31 cellular contexts compared by ENCODE assay signal in the genomic region with DNA sequence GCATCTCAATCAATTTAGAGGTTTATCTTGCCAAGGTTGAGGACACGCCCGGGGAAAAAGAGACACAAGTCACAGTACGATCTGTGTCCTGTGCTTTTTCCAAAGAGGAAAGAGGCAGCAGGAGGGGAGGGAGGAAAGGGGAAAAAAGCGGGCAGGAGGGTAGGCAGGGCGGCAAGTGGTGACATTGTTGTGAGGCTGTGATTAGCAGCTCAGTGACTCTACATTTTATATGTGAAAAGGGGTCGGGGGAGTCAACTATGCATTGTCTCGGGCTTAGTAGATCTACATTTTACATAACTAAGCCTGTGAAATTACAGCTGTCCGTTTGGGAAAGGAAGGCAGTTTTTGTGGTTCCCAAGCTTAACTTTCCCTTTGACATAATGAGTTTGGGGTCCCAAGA. TPM values are rescaled to one million over a fixed set of nuclear protein-coding genes. Genes with fewer than 3 reads are reported as not detected.
DNase-seq lines count a peak whose midpoint lies in the region; ATAC-seq and TF ChIP-seq lines count a peak whose summit lies in the region.
"Had no signal": no experiment of that assay in that cellular context is flagged by ENCODE, and none has a peak within 500 bp of the region (broad histone marks: within the 10 kb centered on the region; RNA-seq: fewer than 3 reads in every experiment).

No MANE protein-coding gene starts in this region.

- peaks cover 28% of the 10 kb centered on the region for H3K36me3 Mint-ChIP-seq in activated CD4-positive, alpha-beta T cell treated with anti-CD3 and anti-CD28 coated beads, Interleukin-2, amount 10 ng/mL, durations not matched to agents 7 days and 5 days (ENCODE audit: low read depth)
- peaks cover 0 to 8% of the 10 kb centered on the region in 2 donors for H3K36me3 Mint-ChIP-seq in CD4-positive, alpha-beta memory T cell
- H3K36me3 Mint-ChIP-seq in activated CD8-positive, alpha-beta T cell treated with anti-CD3 and anti-CD28 coated beads for 36 hours (ENCODE audit: low read depth), result peaks cover 4% of the 10 kb centered on the region
- H3K36me3 Mint-ChIP-seq in naive thymus-derived CD8-positive, alpha-beta T cell, result peaks cover 0 to 6% (median 0%) of the 10 kb centered on the region in 3 donors
- H3K36me3 Mint-ChIP-seq in glutamatergic neuron (ENCODE audit: unreplicated experiment), result no peaks in the 10 kb centered on the region

- no peak for ATAC-seq in activated CD8-positive, alpha-beta T cell treated with anti-CD3 and anti-CD28 coated beads for 36 hours
- ATAC-seq in naive thymus-derived CD8-positive, alpha-beta T cell, result no peak

- H3K4me3 Mint-ChIP-seq in activated CD4-positive, alpha-beta T cell treated with anti-CD3 and anti-CD28 coated beads, Interleukin-2, amount 10 ng/mL, durations not matched to agents 7 days and 5 days, result no peak overlapping the region
- peak overlapping the region in 4 of 8 donors; percentile 19 to 65 (median 34) for H3K4me3 Mint-ChIP-seq in CD4-positive, alpha-beta memory T cell
- H3K4me3 Mint-ChIP-seq in activated CD8-positive, alpha-beta T cell treated with anti-CD3 and anti-CD28 coated beads for 36 hours, result no peak overlapping the region
- peak overlapping the region in 7 of 10 donors; percentile 7 to 59 (median 35) for H3K4me3 Mint-ChIP-seq in naive thymus-derived CD8-positive, alpha-beta T cell
- H3K4me3 Mint-ChIP-seq in glutamatergic neuron (ENCODE audit: unreplicated experiment), result no peak overlapping the region
- H3K4me3 Mint-ChIP-seq: neural crest cell had no signal

- H3K27ac ChIP-seq in CD4-positive, alpha-beta memory T cell (ENCODE audit: low read depth, low read length), result no peak overlapping the region
- H3K27ac ChIP-seq: ascending aorta, SJCRH30 had no signal

- H3K9me3 ChIP-seq in CD4-positive, alpha-beta memory T cell (ENCODE audit: control insufficient read depth in 1 of 2, low read length in 2 of 2), result no peaks in the 10 kb centered on the region
- H3K9me3 ChIP-seq: ascending aorta, Peyer's patch, sigmoid colon, SJCRH30, transverse colon had no signal

- TF ChIP-seq CTCF in activated CD8-positive, alpha-beta T cell treated with anti-CD3 and anti-CD28 coated beads for 36 hours (IDR thresholded peaks at IDR 0.05), result no peak
- TF ChIP-seq CTCF in glutamatergic neuron (IDR thresholded peaks at IDR 0.05; ENCODE audit: partially characterized antibody, unreplicated experiment), result no peak

- DNase-seq in activated CD4-positive, alpha-beta T cell treated with anti-CD3 and anti-CD28 coated beads, Interleukin-2, amount 10 ng/mL, durations not matched to agents 7 days and 5 days, result no peak
- no peak for DNase-seq in activated CD4-positive, alpha-beta T cell treated with anti-CD3 and anti-CD28 coated beads for 48 hours
- DNase-seq in CD4-positive, alpha-beta memory T cell, result no peak
- no peak for DNase-seq in activated CD8-positive, alpha-beta T cell treated with anti-CD3 and anti-CD28 coated beads for 36 hours
- DNase-seq in naive thymus-derived CD8-positive, alpha-beta T cell, result no peak
- no peak for DNase-seq in glutamatergic neuron
- DNase-seq in H4 (ENCODE audit: low spot score), result no peak
- DNase-seq in NCI-H2081 (lab: John Stamatoyannopoulos, UW), result no peak
- DNase-seq: activated CD4-positive, alpha-beta T cell treated with anti-CD3 and anti-CD28 coated beads, Interleukin-2, amount 50 U/mL, for 4 hours; activated naive CD4-positive, alpha-beta T cell; activated T-cell treated with anti-CD3 and anti-CD28 coated beads for 4 hours; COR-L47; dermis blood vessel endothelial cell; DMS79; GF-D8; Kasumi-1; NCI-H1694; NCI-H2171; NCI-H524; Peyer's patch; sigmoid colon; SJCRH30; transverse colon had no signal

- peaks cover 50% of the 10 kb centered on the region for H3K4me1 Mint-ChIP-seq in activated CD4-positive, alpha-beta T cell treated with anti-CD3 and anti-CD28 coated beads, Interleukin-2, amount 10 ng/mL, durations not matched to agents 7 days and 5 days
- peaks cover 37 to 67% (median 48%) of the 10 kb centered on the region in 4 donors for H3K4me1 Mint-ChIP-seq in CD4-positive, alpha-beta memory T cell
- H3K4me1 Mint-ChIP-seq in activated CD8-positive, alpha-beta T cell treated with anti-CD3 and anti-CD28 coated beads for 36 hours (ENCODE audit: low read depth), result peaks cover 40% of the 10 kb centered on the region
- H3K4me1 Mint-ChIP-seq in naive thymus-derived CD8-positive, alpha-beta T cell, result peaks cover 29 to 66% (median 59%) of the 10 kb centered on the region in 4 donors
- no peaks in the 10 kb centered on the region for H3K4me1 Mint-ChIP-seq in glutamatergic neuron (ENCODE audit: low read depth, unreplicated experiment)

- no peaks in the 10 kb centered on the region for H3K27me3 Mint-ChIP-seq in activated CD4-positive, alpha-beta T cell treated with anti-CD3 and anti-CD28 coated beads, Interleukin-2, amount 10 ng/mL, durations not matched to agents 7 days and 5 days
- H3K27me3 Mint-ChIP-seq in CD4-positive, alpha-beta memory T cell, result no peaks in the 10 kb centered on the region
- no peaks in the 10 kb centered on the region for H3K27me3 Mint-ChIP-seq in activated CD8-positive, alpha-beta T cell treated with anti-CD3 and anti-CD28 coated beads for 36 hours
- H3K27me3 Mint-ChIP-seq in naive thymus-derived CD8-positive, alpha-beta T cell, result no peaks in the 10 kb centered on the region
- peaks cover 3% of the 10 kb centered on the region for H3K27me3 Mint-ChIP-seq in glutamatergic neuron (ENCODE audit: unreplicated experiment)

- no peak overlapping the region for H3K4me3 ChIP-seq in CD4-positive, alpha-beta memory T cell (ENCODE audit: low read length in 2 of 2)
- H3K4me3 ChIP-seq: ascending aorta, Peyer's patch, sigmoid colon, SJCRH30, transverse colon had no signal

- H3K36me3 ChIP-seq in CD4-positive, alpha-beta memory T cell (ENCODE audit: insufficient read depth, low read length), result no peaks in the 10 kb centered on the region
- H3K36me3 ChIP-seq: ascending aorta, Peyer's patch, sigmoid colon, SJCRH30, transverse colon had no signal

- CTCF ChIA-PET in activated CD4-positive, alpha-beta T cell treated with anti-CD3 and anti-CD28 coated beads, Interleukin-2, amount 10 ng/mL, durations not matched to agents 7 days and 5 days (lab: Charles Lee), result interaction anchor here (0.6 to 5.6 kb wide), 3 partner anchors 15 to 232 kb away, joined by 3 to 41 read pairs (median 6); no protein-coding TSS in a partner anchor
- CTCF ChIA-PET in CD4-positive, alpha-beta memory T cell (lab: Charles Lee; ENCODE audit: partially characterized antibody), result interaction anchor here (1.2 to 3.1 kb wide), 4 partner anchors 8 to 139 kb away, joined by 4 to 14 read pairs (median 7); a partner anchor contains a TSS
- CTCF ChIA-PET in activated CD8-positive, alpha-beta T cell treated with anti-CD3 and anti-CD28 coated beads for 36 hours (lab: Charles Lee), result interaction anchor here (1.9 to 3.8 kb wide), 3 partner anchors 12 to 25 kb away, joined by 8 to 16 read pairs (median 9); a partner anchor contains a TSS

- peaks cover 56% of the 10 kb centered on the region for H3K4me1 ChIP-seq in CD4-positive, alpha-beta memory T cell (ENCODE audit: insufficient read depth, low read length)
- H3K4me1 ChIP-seq: ascending aorta, sigmoid colon had no signal

- peak overlapping the region; percentile 79 for H3K27ac Mint-ChIP-seq in activated CD4-positive, alpha-beta T cell treated with anti-CD3 and anti-CD28 coated beads, Interleukin-2, amount 10 ng/mL, durations not matched to agents 7 days and 5 days
- peak overlapping the region; percentile 64 to 91 (median 82) for H3K27ac Mint-ChIP-seq in CD4-positive, alpha-beta memory T cell
- H3K27ac Mint-ChIP-seq in activated CD8-positive, alpha-beta T cell treated with anti-CD3 and anti-CD28 coated beads for 36 hours, result peak overlapping the region; percentile 43
- peak overlapping the region; percentile 70 to 91 (median 86) for H3K27ac Mint-ChIP-seq in naive thymus-derived CD8-positive, alpha-beta T cell
- no peak overlapping the region for H3K27ac Mint-ChIP-seq in glutamatergic neuron (ENCODE audit: unreplicated experiment)

- H3K27me3 ChIP-seq in CD4-positive, alpha-beta memory T cell (ENCODE audit: insufficient read depth, low read length), result no peaks in the 10 kb centered on the region
- H3K27me3 ChIP-seq: ascending aorta, Peyer's patch, sigmoid colon, SJCRH30, transverse colon had no signal

- POLR2A ChIA-PET in activated CD4-positive, alpha-beta T cell treated with anti-CD3 and anti-CD28 coated beads, Interleukin-2, amount 10 ng/mL, durations not matched to agents 7 days and 5 days (lab: Charles Lee), result no interaction called here
- POLR2A ChIA-PET in CD4-positive, alpha-beta memory T cell (lab: Charles Lee; ENCODE audit: partially characterized antibody), result interaction anchor here (0.9 kb wide), 1 partner anchor 159 kb away, joined by 3 read pairs; no protein-coding TSS in a partner anchor
- POLR2A ChIA-PET in activated CD8-positive, alpha-beta T cell treated with anti-CD3 and anti-CD28 coated beads for 36 hours (lab: Charles Lee), result no interaction called here
- POLR2A ChIA-PET in naive thymus-derived CD8-positive, alpha-beta T cell (lab: Charles Lee), result interaction anchor here (0.6 kb wide), 1 partner anchor 1895 kb away, joined by 7 read pairs; no protein-coding TSS in a partner anchor

- H3K9me3 Mint-ChIP-seq in activated CD4-positive, alpha-beta T cell treated with anti-CD3 and anti-CD28 coated beads, Interleukin-2, amount 10 ng/mL, durations not matched to agents 7 days and 5 days, result peaks cover 3% of the 10 kb centered on the region
- H3K9me3 Mint-ChIP-seq in CD4-positive, alpha-beta memory T cell, result no peaks in the 10 kb centered on the region
- H3K9me3 Mint-ChIP-seq in activated CD8-positive, alpha-beta T cell treated with anti-CD3 and anti-CD28 coated beads for 36 hours, result peaks cover 1% of the 10 kb centered on the region
- no peaks in the 10 kb centered on the region for H3K9me3 Mint-ChIP-seq in naive thymus-derived CD8-positive, alpha-beta T cell
- H3K9me3 Mint-ChIP-seq in glutamatergic neuron (ENCODE audit: unreplicated experiment), result peaks cover 2% of the 10 kb centered on the region
- H3K9me3 Mint-ChIP-seq: neural crest cell had no signal

- intact Hi-C loops in CD4-positive, alpha-beta memory T cell (cut with micrococcal nuclease), result no loop called here
- intact Hi-C loops in activated CD8-positive, alpha-beta T cell treated with anti-CD3 and anti-CD28 coated beads for 36 hours (cut with micrococcal nuclease), result no loop called here

RNA-seq across cellular contexts. Expression of a gene that starts 22.2 kb away (rescaled TPM):
- 10 to 100 TPM; 12.8 to 15.8 TPM for total RNA-seq in activated CD4-positive, alpha-beta T cell treated with anti-CD3 and anti-CD28 coated beads, Interleukin-2, amount 10 ng/mL, durations not matched to agents 7 days and 5 days
- total RNA-seq in CD4-positive, alpha-beta memory T cell, result 10 to 100 TPM; 46.8 to 53.8 TPM
- polyA plus RNA-seq in CD4-positive, alpha-beta memory T cell, result 1 to 10 TPM in 1 of 2 donors, under 1 TPM in 1; 0.75 to 7.1 TPM
- total RNA-seq in activated CD8-positive, alpha-beta T cell treated with anti-CD3 and anti-CD28 coated beads for 36 hours, result 10 to 100 TPM; 15.7 to 20.0 TPM
- total RNA-seq in naive thymus-derived CD8-positive, alpha-beta T cell, result 10 to 100 TPM; 50.1 to 57.2 TPM
- 1 to 10 TPM; 1.5 to 3.0 (median 2.3) TPM for polyA plus RNA-seq in naive thymus-derived CD8-positive, alpha-beta T cell
- total RNA-seq in glutamatergic neuron (ENCODE audit: unreplicated experiment), result 191 TPM
- total RNA-seq in H4 (2014; rRNA removed; shearing (Covaris generic)), result 10.4 and 11.0 TPM in 2 replicates

RNA-seq across cellular contexts. Expression of a gene that starts 23.1 kb away (rescaled TPM):
- not detected for total RNA-seq in activated CD4-positive, alpha-beta T cell treated with anti-CD3 and anti-CD28 coated beads, Interleukin-2, amount 10 ng/mL, durations not matched to agents 7 days and 5 days
- not detected for total RNA-seq in CD4-positive, alpha-beta memory T cell
- polyA plus RNA-seq in CD4-positive, alpha-beta memory T cell, result not detected
- total RNA-seq in activated CD8-positive, alpha-beta T cell treated with anti-CD3 and anti-CD28 coated beads for 36 hours, result not detected
- not detected for total RNA-seq in naive thymus-derived CD8-positive, alpha-beta T cell
- polyA plus RNA-seq in naive thymus-derived CD8-positive, alpha-beta T cell, result not detected
- not detected for total RNA-seq in glutamatergic neuron (ENCODE audit: unreplicated experiment)
- total RNA-seq in H4 (2014; rRNA removed; shearing (Covaris generic)), result not detected in 2 replicates
- total RNA-seq: A172, ascending aorta, cardiac septum, dermis blood vessel endothelial cell, H1, lower leg skin, neural crest cell, Peyer's patch, posterior vena cava, sigmoid colon, SJCRH30, transverse colon had no signal
- polyA plus RNA-seq: H1, keratinocyte, sigmoid colon had no signal

RNA-seq across cellular contexts. Expression of a gene that starts 25.5 kb away (rescaled TPM):
- total RNA-seq in activated CD4-positive, alpha-beta T cell treated with anti-CD3 and anti-CD28 coated beads, Interleukin-2, amount 10 ng/mL, durations not matched to agents 7 days and 5 days, result 10 to 100 TPM; 52.1 to 60.3 TPM
- total RNA-seq in CD4-positive, alpha-beta memory T cell, result 10 to 100 TPM; 42.8 to 49.0 TPM
- polyA plus RNA-seq in CD4-positive, alpha-beta memory T cell, result 100 to 1,000 TPM in 1 of 2 donors, 10 to 100 TPM in 1; 92.8 to 133 TPM
- total RNA-seq in activated CD8-positive, alpha-beta T cell treated with anti-CD3 and anti-CD28 coated beads for 36 hours, result 10 to 100 TPM; 17.5 to 18.2 TPM
- total RNA-seq in naive thymus-derived CD8-positive, alpha-beta T cell, result 10 to 100 TPM; 33.3 to 35.1 TPM
- polyA plus RNA-seq in naive thymus-derived CD8-positive, alpha-beta T cell, result 10 to 100 TPM; 74.7 to 89.6 (median 77.5) TPM
- total RNA-seq in glutamatergic neuron (ENCODE audit: unreplicated experiment), result 111 TPM
- 99.0 and 101 TPM in 2 replicates for total RNA-seq in H4 (2014; rRNA removed; shearing (Covaris generic))

RNA-seq across cellular contexts. Expression of a gene that starts 55.9 kb away (rescaled TPM):
- 10 to 100 TPM; 87.1 to 98.5 TPM for total RNA-seq in activated CD4-positive, alpha-beta T cell treated with anti-CD3 and anti-CD28 coated beads, Interleukin-2, amount 10 ng/mL, durations not matched to agents 7 days and 5 days
- 10 to 100 TPM; 69.8 to 72.5 TPM for total RNA-seq in CD4-positive, alpha-beta memory T cell
- polyA plus RNA-seq in CD4-positive, alpha-beta memory T cell, result 10 to 100 TPM; 26.5 to 85.7 TPM
- 10 to 100 TPM; 47.4 to 50.6 TPM for total RNA-seq in activated CD8-positive, alpha-beta T cell treated with anti-CD3 and anti-CD28 coated beads for 36 hours
- 10 to 100 TPM; 67.5 to 67.6 TPM for total RNA-seq in naive thymus-derived CD8-positive, alpha-beta T cell
- 10 to 100 TPM; 37.1 to 61.1 (median 51.9) TPM for polyA plus RNA-seq in naive thymus-derived CD8-positive, alpha-beta T cell
- total RNA-seq in glutamatergic neuron (ENCODE audit: unreplicated experiment), result 42.8 TPM
- 40.9 and 41.3 TPM in 2 replicates for total RNA-seq in H4 (2014; rRNA removed; shearing (Covaris generic))

Comparison
In these comparisons a context has a peak if more than half of its experiments do, and no peak if none do; other contexts are left out.
1. H3K4me3 Mint-ChIP-seq: peak in naive thymus-derived CD8-positive, alpha-beta T cell (7 of 10); none in activated CD4-positive, alpha-beta T cell treated with anti-CD3 and anti-CD28 coated beads, Interleukin-2, amount 10 ng/mL, durations not matched to agents 7 days and 5 days (single experiment), activated CD8-positive, alpha-beta T cell treated with anti-CD3 and anti-CD28 coated beads for 36 hours (single experiment) and glutamatergic neuron (single experiment).
2. POLR2A ChIA-PET loops: an anchor here in CD4-positive, alpha-beta memory T cell (0.9 kb wide) and naive thymus-derived CD8-positive, alpha-beta T cell (0.6 kb wide); none called in activated CD4-positive, alpha-beta T cell treated with anti-CD3 and anti-CD28 coated beads, Interleukin-2, amount 10 ng/mL, durations not matched to agents 7 days and 5 days and activated CD8-positive, alpha-beta T cell treated with anti-CD3 and anti-CD28 coated beads for 36 hours.